ENCODE assay signal across 8 cellular contexts in the genomic region with DNA sequence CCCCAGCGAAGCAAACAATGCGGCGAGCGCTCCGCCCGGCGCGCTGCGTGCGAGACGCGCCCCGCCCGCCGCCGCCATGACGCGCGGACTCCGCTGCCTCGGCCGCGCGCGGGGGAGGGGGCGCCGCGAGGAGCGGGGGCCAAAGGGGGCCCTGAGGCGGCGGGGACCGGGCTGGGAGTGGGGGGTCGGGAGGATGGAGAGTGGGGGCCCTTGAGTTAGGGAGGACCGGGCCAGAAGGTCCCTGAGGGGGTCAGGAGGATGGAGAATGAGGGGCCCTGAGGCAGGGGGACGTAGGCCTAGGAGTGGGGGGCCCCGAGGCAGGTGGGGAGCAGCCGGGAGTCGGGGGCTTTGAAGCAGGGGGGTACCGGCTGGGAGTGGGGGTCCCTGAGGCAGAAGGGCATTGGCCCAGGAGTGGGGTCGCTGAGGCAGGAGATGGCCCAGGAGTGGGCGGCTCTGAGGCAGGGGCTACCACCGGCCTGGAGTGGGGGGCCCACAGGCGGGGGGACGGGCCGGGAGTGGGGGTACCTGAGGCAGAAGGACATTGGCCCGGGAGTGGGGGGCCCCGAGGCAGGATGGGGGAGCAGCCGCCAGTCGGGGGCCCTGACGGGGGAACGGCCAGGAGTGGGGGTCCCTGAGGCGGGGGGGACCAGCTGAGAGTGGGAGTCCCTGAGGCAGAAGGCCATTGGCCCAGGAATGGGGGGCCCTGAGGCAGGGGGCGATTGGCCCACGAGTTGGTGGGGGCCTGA. TPM values are rescaled to one million over a fixed set of nuclear protein-coding genes. Genes with fewer than 3 reads are reported as not detected.
DNase-seq lines count a peak whose midpoint lies in the region; ATAC-seq and TF ChIP-seq lines count a peak whose summit lies in the region.

A gene (minus strand): TSS at position 21 of the 746 bp plus-strand sequence. CDS start 3,556 bp downstream, outside the sequence.

- in situ Hi-C loops in SK-MEL-5 (cut with HindIII; ENCODE audit: low pct_unique_long_range_greater_than_20kb, low sequenced_read_pairs): no loop called here

- H3K36me3 Mint-ChIP-seq in activated naive CD8-positive, alpha-beta T cell treated with anti-CD3 and anti-CD28 coated beads, Interleukin-2, amount 10 ng/mL, durations not matched to agents 7 days and 5 days: peaks cover 20% of the 10 kb centered on the region
- peaks cover 16% of the 10 kb centered on the region for H3K36me3 Mint-ChIP-seq in osteocyte (ENCODE audit: unreplicated experiment)

- H3K9me3 ChIP-seq in vagina: no peaks in the 10 kb centered on the region

- intact Hi-C loops in Right ventricle myocardium superior (cut with DNase I): no loop called here
- intact Hi-C loops in vagina (cut with DNase I): no loop called here

- POLR2A ChIA-PET in activated naive CD8-positive, alpha-beta T cell treated with anti-CD3 and anti-CD28 coated beads, Interleukin-2, amount 10 ng/mL, durations not matched to agents 7 days and 5 days (lab: Charles Lee): interaction anchor here (0.8 to 2.9 kb wide), 2 partner anchors 11 to 12 kb away, joined by 3 to 12 read pairs; no protein-coding TSS in a partner anchor

- ATAC-seq in HG02678 (IDR thresholded peaks at IDR 0.05; ENCODE audit: unreplicated experiment): peak; percentile 45
- peak; percentile 61 for ATAC-seq in activated naive CD8-positive, alpha-beta T cell treated with anti-CD3 and anti-CD28 coated beads, Interleukin-2, amount 10 ng/mL, durations not matched to agents 7 days and 5 days (ENCODE audit: low read depth)
- ATAC-seq in Right ventricle myocardium superior (ENCODE audit: poor library complexity): peak; percentile 84
- no peak for ATAC-seq in HG03097 (IDR thresholded peaks at IDR 0.05; ENCODE audit: low FRiP score, unreplicated experiment)

- peaks cover 30% of the 10 kb centered on the region for H3K4me1 Mint-ChIP-seq in activated naive CD8-positive, alpha-beta T cell treated with anti-CD3 and anti-CD28 coated beads, Interleukin-2, amount 10 ng/mL, durations not matched to agents 7 days and 5 days
- H3K4me1 Mint-ChIP-seq in osteocyte (ENCODE audit: unreplicated experiment): peaks cover 29% of the 10 kb centered on the region

- H3K4me1 ChIP-seq in vagina: peaks cover 44% of the 10 kb centered on the region

- peaks cover 1% of the 10 kb centered on the region for H3K9me3 Mint-ChIP-seq in activated naive CD8-positive, alpha-beta T cell treated with anti-CD3 and anti-CD28 coated beads, Interleukin-2, amount 10 ng/mL, durations not matched to agents 7 days and 5 days
- peaks cover 12% of the 10 kb centered on the region for H3K9me3 Mint-ChIP-seq in osteocyte (ENCODE audit: unreplicated experiment)

- H3K27ac Mint-ChIP-seq in activated naive CD8-positive, alpha-beta T cell treated with anti-CD3 and anti-CD28 coated beads, Interleukin-2, amount 10 ng/mL, durations not matched to agents 7 days and 5 days: peak within 1 kb of the TSS; percentile 90
- H3K27ac Mint-ChIP-seq in osteocyte (ENCODE audit: unreplicated experiment): peak within 1 kb of the TSS; percentile 87

- peak within 1 kb of the TSS; percentile 87 for H3K4me3 Mint-ChIP-seq in activated naive CD8-positive, alpha-beta T cell treated with anti-CD3 and anti-CD28 coated beads, Interleukin-2, amount 10 ng/mL, durations not matched to agents 7 days and 5 days
- H3K4me3 Mint-ChIP-seq in osteocyte (ENCODE audit: unreplicated experiment): peak within 1 kb of the TSS; percentile 85

- H3K27ac ChIP-seq in vagina: peak within 1 kb of the TSS; percentile 88

- H3K36me3 ChIP-seq in vagina: peaks cover 0 to 9% of the 10 kb centered on the region in 2 donors

- peak within 1 kb of the TSS; percentile 77 to 86 for H3K4me3 ChIP-seq in vagina

- peak in 1 of 2 donors; percentile 39 for TF ChIP-seq POLR2A in vagina (IDR thresholded peaks at IDR 0.05)

- TF ChIP-seq CTCF in osteocyte (IDR thresholded peaks at IDR 0.05): no peak
- no peak for TF ChIP-seq CTCF in vagina (IDR thresholded peaks at IDR 0.05)

- H3K27me3 ChIP-seq in vagina: no peaks in the 10 kb centered on the region

- no peaks in the 10 kb centered on the region for H3K27me3 Mint-ChIP-seq in activated naive CD8-positive, alpha-beta T cell treated with anti-CD3 and anti-CD28 coated beads, Interleukin-2, amount 10 ng/mL, durations not matched to agents 7 days and 5 days
- peaks cover 16% of the 10 kb centered on the region for H3K27me3 Mint-ChIP-seq in osteocyte (ENCODE audit: unreplicated experiment)

- DNase-seq in DMS153 (lab: John Stamatoyannopoulos, UW) (peak; percentile 31), SK-MEL-5 (ENCODE audit: low read depth, low spot score) (peak; percentile 65), Right ventricle myocardium superior (peak; percentile 81), osteocyte (ENCODE audit: extremely low spot score, unreplicated experiment) (no peak), vagina (ENCODE audit: extremely low spot score in 2 of 2) (no peak)
- peak; percentile 81 for DNase-seq in activated naive CD8-positive, alpha-beta T cell treated with anti-CD3 and anti-CD28 coated beads, Interleukin-2, amount 10 ng/mL, durations not matched to agents 7 days and 5 days

RNA-seq across cellular contexts. Expression of the gene that starts here (rescaled TPM):
- 16.2 and 17.5 TPM in 2 replicates for total RNA-seq in SK-MEL-5 (2014; rRNA removed; shearing (Covaris generic))
- polyA plus RNA-seq in SK-MEL-5 (2015; cell fraction: cytosol; rRNA removed): 23.8 and 28.9 TPM in 2 replicates
- 68.2 and 94.1 TPM in 2 replicates for polyA plus RNA-seq in SK-MEL-5 (2015; cell fraction: nucleus; rRNA removed)
- 10 to 100 TPM; 56.7 to 56.9 TPM for total RNA-seq in activated naive CD8-positive, alpha-beta T cell treated with anti-CD3 and anti-CD28 coated beads, Interleukin-2, amount 10 ng/mL, durations not matched to agents 7 days and 5 days
- total RNA-seq in Right ventricle myocardium superior (15.9 TPM), osteocyte (34.3 and 40.6 TPM in 2 replicates), vagina (35.1 TPM)

Comparison
In these comparisons a context has a peak if more than half of its experiments do, and no peak if none do; other contexts are left out.
1. DNase-seq: peak in DMS153 (single experiment), SK-MEL-5 (single experiment), activated naive CD8-positive, alpha-beta T cell treated with anti-CD3 and anti-CD28 coated beads, Interleukin-2, amount 10 ng/mL, durations not matched to agents 7 days and 5 days (single experiment) and Right ventricle myocardium superior (single experiment); none in osteocyte (single experiment) and vagina (0 of 2).